31 cellular contexts compared by ENCODE assay signal in the genomic region with DNA sequence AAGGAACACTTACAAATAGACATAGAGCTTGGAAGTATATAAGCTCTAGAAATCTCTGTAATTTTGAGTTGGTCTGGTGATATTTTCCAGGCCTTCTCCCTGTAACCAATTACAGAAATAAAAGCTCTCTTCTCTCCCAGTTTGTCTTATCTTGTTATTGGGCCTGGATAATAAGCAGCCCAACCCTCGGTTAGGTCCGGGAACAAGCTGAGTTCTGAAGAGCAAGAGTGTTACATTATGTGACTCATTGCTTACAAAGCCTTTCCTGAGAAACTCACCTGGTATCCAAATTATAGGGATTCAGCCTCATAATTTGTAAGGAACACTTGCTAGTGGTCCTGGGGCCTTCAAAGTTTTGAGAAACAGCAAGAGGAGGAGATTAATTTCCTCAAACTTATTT.
"Had no signal": no experiment of that assay in that cellular context is flagged by ENCODE, and none has a peak within 500 bp of the region (broad histone marks: within the 10 kb centered on the region; RNA-seq: fewer than 3 reads in every experiment).

No MANE protein-coding gene starts in this region.

- H3K36me3 ChIP-seq: adrenal gland, ascending aorta, cardiac muscle cell, colonic mucosa, gastrocnemius medialis, transverse colon had no signal

- ATAC-seq: activated CD4-positive, alpha-beta T cell treated with anti-CD3 and anti-CD28 coated beads for 36 hours; activated CD8-positive, alpha-beta memory T cell treated with anti-CD3 and anti-CD28 coated beads, Interleukin-2, amount 10 ng/mL, durations not matched to agents 7 days and 5 days; activated CD8-positive, alpha-beta T cell treated with anti-CD3 and anti-CD28 coated beads, Interleukin-2, amount 10 ng/mL, durations not matched to agents 7 days and 5 days; activated T-cell treated with anti-CD3 and anti-CD28 coated beads, Interleukin-2, amount 50 U/mL, for 72 hours; gastrocnemius medialis; mucosa of descending colon; natural killer cell treated with Interleukin-12 subunit alpha and Interleukin-12 subunit beta and Interleukin-15 and Interleukin-18, amount 100 ng/mL, for 72 hours; sciatic nerve; stimulated activated naive CD8-positive, alpha-beta T cell treated with anti-CD3 and anti-CD28 coated beads, Interleukin-15, Interleukin-2, amounts not matched to agents 100 U/mL and 50 U/mL, for 24 hours had no signal

- H3K4me3 Mint-ChIP-seq: activated B cell treated with CpG ODN at 0.5 μM for 24 hours; activated CD4-positive, alpha-beta T cell treated with anti-CD3 and anti-CD28 coated beads for 36 hours; activated CD8-positive, alpha-beta memory T cell treated with anti-CD3 and anti-CD28 coated beads, Interleukin-2, amount 10 ng/mL, durations not matched to agents 7 days and 5 days; activated CD8-positive, alpha-beta T cell treated with anti-CD3 and anti-CD28 coated beads, Interleukin-2, amount 10 ng/mL, durations not matched to agents 7 days and 5 days; activated naive CD8-positive, alpha-beta T cell treated with anti-CD3 and anti-CD28 coated beads for 36 hours; activated T-cell treated with anti-CD3 and anti-CD28 coated beads, Interleukin-2, amount 50 U/mL, for 72 hours; brain; memory B cell; natural killer cell treated with Interleukin-12 subunit alpha and Interleukin-12 subunit beta and Interleukin-15 and Interleukin-18, amount 100 ng/mL, for 72 hours; T-helper 2 cell treated with Interferon-gamma antibody and Interleukin-4, amounts not matched to agents 5 μg/mL and 100 μg/mL, for 36 hours had no signal

- DNase-seq: activated B cell treated with CpG ODN at 0.5 μM for 24 hours; activated CD4-positive, alpha-beta T cell treated with anti-CD3 and anti-CD28 coated beads for 36 hours; activated CD8-positive, alpha-beta memory T cell treated with anti-CD3 and anti-CD28 coated beads, Interleukin-2, amount 10 ng/mL, durations not matched to agents 7 days and 5 days; activated CD8-positive, alpha-beta T cell treated with anti-CD3 and anti-CD28 coated beads, Interleukin-2, amount 10 ng/mL, durations not matched to agents 7 days and 5 days; activated naive CD4-positive, alpha-beta T cell treated with Interleukin-2 at 50 U/mL for 16 hours; activated naive CD8-positive, alpha-beta T cell treated with anti-CD3 and anti-CD28 coated beads for 36 hours; activated T-cell treated with anti-CD3 and anti-CD28 coated beads, Interleukin-2, amount 50 U/mL, for 72 hours; adrenal gland; cerebellar nuclear complex; colonic mucosa; effector CD8-positive, alpha-beta T cell; erythroblast; gastrocnemius medialis; glutamatergic neuron; kidney; mucosa of descending colon; retina; stimulated activated CD4-positive, alpha-beta T cell treated with anti-CD3 and anti-CD28 coated beads, Interleukin-12 subunit alpha, Interleukin-12 subunit beta, amount 100 ng/mL, for 4 hours; stimulated activated CD4-positive, alpha-beta T cell treated with anti-CD3 and anti-CD28 coated beads, Interleukin-4, amount 100 ng/mL, for 1 hour; stimulated activated naive CD8-positive, alpha-beta T cell treated with anti-CD3 and anti-CD28 coated beads, Interleukin-15, Interleukin-2, amounts not matched to agents 100 U/mL and 50 U/mL, for 24 hours; T-helper 1 cell; testis; transverse colon had no signal

- H3K4me1 Mint-ChIP-seq: activated B cell treated with CpG ODN at 0.5 μM for 24 hours; activated CD4-positive, alpha-beta T cell treated with anti-CD3 and anti-CD28 coated beads for 36 hours; activated CD8-positive, alpha-beta memory T cell treated with anti-CD3 and anti-CD28 coated beads, Interleukin-2, amount 10 ng/mL, durations not matched to agents 7 days and 5 days; activated naive CD8-positive, alpha-beta T cell treated with anti-CD3 and anti-CD28 coated beads for 36 hours; brain; memory B cell had no signal

- H3K27ac ChIP-seq: adrenal gland, ascending aorta, cardiac muscle cell, colonic mucosa, gastrocnemius medialis, skin epidermis, testis, transverse colon had no signal

- H3K9me3 ChIP-seq: adrenal gland, ascending aorta, colonic mucosa, gastrocnemius medialis, testis had no signal

- H3K27ac Mint-ChIP-seq: activated B cell treated with CpG ODN at 0.5 μM for 24 hours; activated CD4-positive, alpha-beta T cell treated with anti-CD3 and anti-CD28 coated beads for 36 hours; activated CD8-positive, alpha-beta memory T cell treated with anti-CD3 and anti-CD28 coated beads, Interleukin-2, amount 10 ng/mL, durations not matched to agents 7 days and 5 days; activated CD8-positive, alpha-beta T cell treated with anti-CD3 and anti-CD28 coated beads, Interleukin-2, amount 10 ng/mL, durations not matched to agents 7 days and 5 days; activated naive CD8-positive, alpha-beta T cell treated with anti-CD3 and anti-CD28 coated beads for 36 hours; activated T-cell treated with anti-CD3 and anti-CD28 coated beads, Interleukin-2, amount 50 U/mL, for 72 hours; memory B cell; natural killer cell treated with Interleukin-12 subunit alpha and Interleukin-12 subunit beta and Interleukin-15 and Interleukin-18, amount 100 ng/mL, for 72 hours; T-helper 2 cell treated with Interferon-gamma antibody and Interleukin-4, amounts not matched to agents 5 μg/mL and 100 μg/mL, for 36 hours had no signal

- H3K27me3 Mint-ChIP-seq: activated B cell treated with CpG ODN at 0.5 μM for 24 hours; activated CD4-positive, alpha-beta T cell treated with anti-CD3 and anti-CD28 coated beads for 36 hours; activated CD8-positive, alpha-beta memory T cell treated with anti-CD3 and anti-CD28 coated beads, Interleukin-2, amount 10 ng/mL, durations not matched to agents 7 days and 5 days; activated naive CD8-positive, alpha-beta T cell treated with anti-CD3 and anti-CD28 coated beads for 36 hours; brain; memory B cell; natural killer cell treated with Interleukin-12 subunit alpha and Interleukin-12 subunit beta and Interleukin-15 and Interleukin-18, amount 100 ng/mL, for 72 hours had no signal

- H3K4me3 ChIP-seq: adrenal gland, ascending aorta, cardiac muscle cell, colonic mucosa, gastrocnemius medialis, mucosa of descending colon, skin epidermis, testis, transverse colon had no signal

- H3K4me1 ChIP-seq: adrenal gland, ascending aorta, colonic mucosa, gastrocnemius medialis, testis, transverse colon had no signal

- H3K27me3 ChIP-seq: adrenal gland, ascending aorta, cardiac muscle cell, colonic mucosa, gastrocnemius medialis, testis, transverse colon had no signal

- H3K36me3 Mint-ChIP-seq: activated CD8-positive, alpha-beta memory T cell treated with anti-CD3 and anti-CD28 coated beads, Interleukin-2, amount 10 ng/mL, durations not matched to agents 7 days and 5 days; activated naive CD8-positive, alpha-beta T cell treated with anti-CD3 and anti-CD28 coated beads for 36 hours; brain; memory B cell had no signal
